Comparison of ENCODE assay signal across 35 cellular contexts in genomic region chr13:42835012-42835411, GRCh38. TPM values are rescaled to one million over a fixed set of nuclear protein-coding genes. Genes with fewer than 3 reads are reported as not detected.
"Had no signal": no experiment of that assay in that cellular context is flagged by ENCODE, and none has a peak within 500 bp of the region (broad histone marks: within the 10 kb centered on the region; RNA-seq: fewer than 3 reads in every experiment).

No MANE protein-coding gene starts in this region.

- H3K27me3 Mint-ChIP-seq: progenitor cell of endocrine pancreas; stimulated activated naive B cell treated with anti-CD40 and anti-IgM and Interleukin-4, amounts not matched to agents 10 μg/mL and 1 μg/mL and 100 μg/mL, for 72 hours had no signal

- H3K36me3 Mint-ChIP-seq: mesothelial cell of epicardium; naive B cell; natural killer cell; neural progenitor cell; stimulated activated naive B cell treated with anti-CD40 and anti-IgM and Interleukin-4, amounts not matched to agents 10 μg/mL and 1 μg/mL and 100 μg/mL, for 72 hours had no signal

- H3K4me1 Mint-ChIP-seq: naive B cell; neural progenitor cell; stimulated activated naive B cell treated with anti-CD40 and anti-IgM and Interleukin-4, amounts not matched to agents 10 μg/mL and 1 μg/mL and 100 μg/mL, for 72 hours had no signal

- H3K27ac Mint-ChIP-seq: mesothelial cell of epicardium; naive B cell; natural killer cell; nephron progenitor cell; neural progenitor cell; progenitor cell of endocrine pancreas; stimulated activated naive B cell treated with anti-CD40 and anti-IgM and Interleukin-4, amounts not matched to agents 10 μg/mL and 1 μg/mL and 100 μg/mL, for 72 hours had no signal

- H3K4me3 ChIP-seq: hepatocyte, left lung, lung, neural progenitor cell, ovary, skin epidermis, stomach, testis, thyroid gland, transverse colon, upper lobe of left lung, vagina had no signal

- H3K4me3 Mint-ChIP-seq: mesothelial cell of epicardium; naive B cell; natural killer cell; nephron progenitor cell; neural progenitor cell; stimulated activated naive B cell treated with anti-CD40 and anti-IgM and Interleukin-4, amounts not matched to agents 10 μg/mL and 1 μg/mL and 100 μg/mL, for 72 hours had no signal

- ATAC-seq: left cardiac atrium; left lung; natural killer cell; right cardiac atrium; sciatic nerve; stimulated activated naive B cell treated with anti-CD40 and anti-IgM and Interleukin-4, amounts not matched to agents 10 μg/mL and 1 μg/mL and 100 μg/mL, for 72 hours; stimulated activated naive CD8-positive, alpha-beta T cell treated with anti-CD3 and anti-CD28 coated beads, Interleukin-15, Interleukin-2, amounts not matched to agents 100 U/mL and 50 U/mL, for 24 hours had no signal

- H3K9me3 Mint-ChIP-seq: naive B cell; natural killer cell; nephron progenitor cell; neural progenitor cell; stimulated activated naive B cell treated with anti-CD40 and anti-IgM and Interleukin-4, amounts not matched to agents 10 μg/mL and 1 μg/mL and 100 μg/mL, for 72 hours had no signal

- DNase-seq: islet precursor cell; left cardiac atrium; left lung; mesendoderm; naive B cell; natural killer cell; nephron progenitor cell; occipital lobe; ovary; retina; right cardiac atrium; stimulated activated CD4-positive, alpha-beta T cell treated with anti-CD3 and anti-CD28 coated beads, Interleukin-12 subunit alpha, Interleukin-12 subunit beta, amount 100 ng/mL, for 4 hours; stimulated activated CD4-positive, alpha-beta T cell treated with anti-CD3 and anti-CD28 coated beads, Interleukin-15, amount 100 ng/mL, for 24 hours; stimulated activated CD4-positive, alpha-beta T cell treated with anti-CD3 and anti-CD28 coated beads, Interleukin-2, amount 100 ng/mL, for 24 hours; stimulated activated CD4-positive, alpha-beta T cell treated with anti-CD3 and anti-CD28 coated beads, Interleukin-4, amount 100 ng/mL, for 1 hour; stimulated activated naive B cell treated with anti-CD40 and anti-IgM and Interleukin-4, amounts not matched to agents 10 μg/mL and 1 μg/mL and 100 μg/mL, for 72 hours; stimulated activated naive CD8-positive, alpha-beta T cell treated with anti-CD3 and anti-CD28 coated beads, Interleukin-15, Interleukin-2, amounts not matched to agents 100 U/mL and 50 U/mL, for 24 hours; stomach; testis; thyroid gland; transverse colon; upper lobe of left lung had no signal

RNA-seq across cellular contexts. Expression of gene FAM216B, which starts 53.6 kb away (rescaled TPM):
- total RNA-seq: kidney epithelial cell, lower leg skin, mesothelial cell of epicardium, mononuclear cell, natural killer cell, progenitor cell of endocrine pancreas, pulmonary artery endothelial cell, sciatic nerve, thyroid gland, transverse colon, urinary bladder, vagina had no signal
